18 cellular contexts compared by ENCODE assay signal in the genomic region with DNA sequence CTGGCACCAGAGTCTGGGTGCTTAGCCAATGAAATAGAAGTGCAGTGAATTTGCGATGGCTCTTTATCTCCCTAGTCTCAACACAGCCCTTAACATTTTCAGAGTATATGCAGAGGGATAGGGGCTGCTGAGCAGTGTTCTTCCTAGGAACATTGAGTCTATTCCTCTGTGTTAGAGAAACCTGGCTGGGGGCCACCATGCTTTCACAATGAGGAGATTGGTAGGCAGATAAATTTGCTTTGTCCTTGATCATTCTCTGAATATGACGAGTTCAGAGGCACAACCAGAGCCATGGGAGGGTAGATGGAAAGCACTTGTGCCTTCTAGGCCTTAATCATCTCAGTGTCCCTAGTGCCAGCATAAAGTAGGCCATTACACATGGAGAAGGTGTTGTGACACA. TPM values are rescaled to one million over a fixed set of nuclear protein-coding genes. Genes with fewer than 3 reads are reported as not detected.
DNase-seq lines count a peak whose midpoint lies in the region; ATAC-seq and TF ChIP-seq lines count a peak whose summit lies in the region.
"Had no signal": no experiment of that assay in that cellular context is flagged by ENCODE, and none has a peak within 500 bp of the region (broad histone marks: within the 10 kb centered on the region; RNA-seq: fewer than 3 reads in every experiment).

No MANE protein-coding gene starts in this region.

- H3K4me1 ChIP-seq in right atrium auricular region = peaks cover 0 to 7% of the 10 kb centered on the region in 2 donors
- peaks cover 11% of the 10 kb centered on the region for H3K4me1 ChIP-seq in parathyroid adenoma
- no peaks in the 10 kb centered on the region for H3K4me1 ChIP-seq in spleen

- DNase-seq in Right ventricle myocardium superior (peak; percentile 48), right atrium auricular region (ENCODE audit: low spot score) (no peak), SK-N-MC (ENCODE audit: low read depth, low spot score) (no peak), spleen (no peak), nephron progenitor cell (no peak), WERI-Rb-1 (no peak)
- DNase-seq: EL, GF-D8, NCI-H1105, NCI-H146, NCI-H2029 treated with DMSO at 0.1 percent for 48 hours, NCI-H446 treated with DMSO at 0.1 percent for 48 hours, NCI-H526 treated with DMSO at 0.1 percent for 48 hours, SIG-M5 had no signal

- TF ChIP-seq POLR2A in spleen (IDR thresholded peaks at IDR 0.05) = no peak

- no peak overlapping the region for H3K27ac Mint-ChIP-seq in nephron progenitor cell
- H3K27ac Mint-ChIP-seq: IgD-negative memory B cell had no signal

- H3K27me3 Mint-ChIP-seq in nephron progenitor cell (ENCODE audit: low read depth, poor library complexity) = peaks cover 10% of the 10 kb centered on the region

- H3K27ac ChIP-seq in right atrium auricular region (no peak overlapping the region), SK-N-MC (peak overlapping the region; percentile 76), cingulate gyrus (ENCODE audit: low read depth, low read length) (peak overlapping the region; percentile 34), parathyroid adenoma (peak overlapping the region; percentile 77), spleen (no peak overlapping the region), WERI-Rb-1 (no peak overlapping the region; the same call in 1 of the 2 replicates)

- intact Hi-C loops in Right ventricle myocardium superior (cut with DNase I) (no loop called here), spleen (cut with DNase I; ENCODE audit: low total_unique reads) (no loop called here)

- H3K36me3 Mint-ChIP-seq in nephron progenitor cell (ENCODE audit: low read depth) = peaks cover 10% of the 10 kb centered on the region
- H3K36me3 Mint-ChIP-seq: IgD-negative memory B cell had no signal

- H3K27me3 ChIP-seq in right atrium auricular region (no peaks in the 10 kb centered on the region), parathyroid adenoma (ENCODE audit: control insufficient read depth, insufficient read depth, low read length) (no peaks in the 10 kb centered on the region), spleen (replicated peaks in 1 of 7) (no peaks in the 10 kb centered on the region), WERI-Rb-1 (ENCODE audit: insufficient read depth, low read depth, severe bottlenecking) (no peaks in the 10 kb centered on the region)

- H3K9me3 Mint-ChIP-seq in nephron progenitor cell = peaks cover 12% of the 10 kb centered on the region
- H3K9me3 Mint-ChIP-seq: IgD-negative memory B cell had no signal

- H3K36me3 ChIP-seq in right atrium auricular region (no peaks in the 10 kb centered on the region), SK-N-MC (ENCODE audit: insufficient read depth, low read length) (no peaks in the 10 kb centered on the region), parathyroid adenoma (ENCODE audit: control insufficient read depth, insufficient read depth, low read length) (no peaks in the 10 kb centered on the region), spleen (no peaks in the 10 kb centered on the region), WERI-Rb-1 (no peaks in the 10 kb centered on the region; the same call in 1 of the 2 replicates)

- H3K9ac ChIP-seq in SK-N-MC (ENCODE audit: insufficient read length) (no peak overlapping the region), parathyroid adenoma (no peak overlapping the region)

- peak overlapping the region; percentile 42 for H2AFZ ChIP-seq in parathyroid adenoma

- H3K4me1 Mint-ChIP-seq in nephron progenitor cell = peaks cover 55% of the 10 kb centered on the region
- H3K4me1 Mint-ChIP-seq: IgD-negative memory B cell had no signal

- WGBS in spleen, 5 donors = 64 to 86% (median 85%) methylated on average over 2 of the region's 2 CpGs

- H3K4me3 Mint-ChIP-seq in nephron progenitor cell = no peak overlapping the region
- H3K4me3 Mint-ChIP-seq: CD14-positive monocyte, IgD-negative memory B cell had no signal

- H3K9me3 ChIP-seq in right atrium auricular region (no peaks in the 10 kb centered on the region), SK-N-MC (ENCODE audit: low read depth, low read length) (no peaks in the 10 kb centered on the region), parathyroid adenoma (ENCODE audit: control insufficient read depth, low read length) (no peaks in the 10 kb centered on the region), spleen (no peaks in the 10 kb centered on the region), WERI-Rb-1 (ENCODE audit: severe bottlenecking) (no peaks in the 10 kb centered on the region)

- no peaks in the 10 kb centered on the region for H3K79me2 ChIP-seq in parathyroid adenoma

- no peak overlapping the region for H3K4me3 ChIP-seq in right atrium auricular region
- 0 out of 2 replicates have a peak overlapping the region, but pooled peaks have one; percentile 12 for H3K4me3 ChIP-seq in SK-N-MC
- no peak overlapping the region for H3K4me3 ChIP-seq in parathyroid adenoma (ENCODE audit: low read depth, low read length)
- no peak overlapping the region for H3K4me3 ChIP-seq in spleen
- H3K4me3 ChIP-seq in WERI-Rb-1 (ENCODE audit: low read depth, low read length) = no peak overlapping the region

- no peak overlapping the region for H3K4me2 ChIP-seq in parathyroid adenoma (ENCODE audit: low read length)

- no peak for ATAC-seq in Right ventricle myocardium superior (ENCODE audit: poor library complexity)

- TF ChIP-seq CTCF in right atrium auricular region (IDR thresholded peaks at IDR 0.05) (no peak), parathyroid adenoma (IDR thresholded peaks at IDR 0.05) (no peak), spleen (IDR thresholded peaks at IDR 0.05 in 8 of 11, conservative IDR thresholded peaks at IDR 0.05 in 3 of 11) (no peak), nephron progenitor cell (IDR thresholded peaks at IDR 0.05) (no peak), WERI-Rb-1 (IDR thresholded peaks at IDR 0.05; ENCODE audit: low read depth, low read length) (no peak)

RNA-seq across cellular contexts. Expression of gene FSD1L, which starts 6.1 kb away (rescaled TPM):
- total RNA-seq in Right ventricle myocardium superior (5.5 TPM), right atrium auricular region (1 to 10 TPM; 1.6 to 1.7 TPM), spleen (1 to 10 TPM; 3.0 to 5.8 (median 5.1) TPM)
- polyA plus RNA-seq in spleen = under 1 TPM; 0.70 to 0.90 (median 0.74) TPM

Comparison
In these comparisons a context has a peak if more than half of its experiments do, and no peak if none do; other contexts are left out.
1. H3K27ac ChIP-seq: peak in SK-N-MC (single experiment), cingulate gyrus (single experiment) and parathyroid adenoma (single experiment); none in right atrium auricular region (0 of 2), spleen (0 of 8) and WERI-Rb-1 (single experiment).